24 cellular contexts compared by ENCODE assay signal in the genomic region with DNA sequence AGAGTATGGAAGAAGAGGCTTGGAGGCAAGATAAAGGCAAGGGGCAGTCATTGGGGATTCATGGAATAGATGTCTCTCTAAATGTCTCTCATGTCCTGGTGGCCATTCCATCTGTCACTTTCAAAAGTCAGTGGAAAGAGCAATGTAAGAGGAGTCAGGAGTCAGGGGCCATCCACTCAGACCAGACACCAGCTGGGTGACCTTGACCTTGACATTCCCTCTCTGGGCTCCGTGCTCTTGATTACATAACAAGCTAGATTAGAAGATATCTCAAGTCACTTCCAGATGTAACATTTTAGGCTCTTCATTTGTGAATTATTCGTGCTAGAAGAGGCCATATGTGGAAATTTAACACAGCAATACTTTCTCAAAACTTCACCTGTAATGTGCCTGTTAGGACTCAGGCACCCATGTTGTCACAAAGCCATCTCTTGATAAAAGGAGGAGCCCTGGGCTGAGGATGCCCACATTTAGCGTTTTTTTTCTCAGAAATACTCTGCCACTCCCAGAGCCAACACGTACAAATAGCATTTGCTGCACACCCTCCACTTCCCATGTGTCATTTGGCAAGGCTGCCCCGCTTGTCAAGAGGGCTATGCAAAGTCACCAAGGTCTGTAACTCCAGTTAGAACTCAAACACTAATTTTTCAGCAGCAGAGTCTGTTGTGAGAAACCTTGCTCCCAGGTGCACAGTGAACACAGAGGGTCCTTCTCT.
"Had no signal": no experiment of that assay in that cellular context is flagged by ENCODE, and none has a peak within 500 bp of the region (broad histone marks: within the 10 kb centered on the region; RNA-seq: fewer than 3 reads in every experiment).

No MANE protein-coding gene starts in this region.

- ATAC-seq: activated CD8-positive, alpha-beta T cell treated with anti-CD3 and anti-CD28 coated beads, Interleukin-2, amount 10 ng/mL, durations not matched to agents 7 days and 5 days; body of pancreas; WTC11 had no signal

- H3K27me3 ChIP-seq: ascending aorta, body of pancreas, MG63 had no signal

- H3K36me3 ChIP-seq: ascending aorta, MG63 had no signal

- H3K4me3 ChIP-seq: ascending aorta, body of pancreas, MG63, SK-N-MC had no signal

- H3K36me3 Mint-ChIP-seq: activated naive CD4-positive, alpha-beta T cell treated with anti-CD3 and anti-CD28 coated beads, Interleukin-2, amount 50 U/mL, for 24 hours; WTC11 had no signal

- H3K4me1 ChIP-seq: ascending aorta had no signal

- H3K9me3 ChIP-seq: ascending aorta, body of pancreas, MG63 had no signal

- H3K27ac ChIP-seq: ascending aorta, body of pancreas, SK-N-MC had no signal

- H3K4me3 Mint-ChIP-seq: activated CD8-positive, alpha-beta T cell treated with anti-CD3 and anti-CD28 coated beads, Interleukin-2, amount 10 ng/mL, durations not matched to agents 7 days and 5 days; activated naive CD4-positive, alpha-beta T cell treated with anti-CD3 and anti-CD28 coated beads, Interleukin-2, amount 50 U/mL, for 24 hours; WTC11 had no signal

- H3K27me3 Mint-ChIP-seq: activated naive CD4-positive, alpha-beta T cell treated with anti-CD3 and anti-CD28 coated beads, Interleukin-2, amount 50 U/mL, for 24 hours had no signal

- DNase-seq: activated CD4-positive, alpha-beta T cell treated with anti-CD3 and anti-CD28 coated beads for 48 hours; activated CD4-positive, alpha-beta T cell treated with anti-CD3 and anti-CD28 coated beads, Interleukin-2, amount 50 U/mL, for 4 hours; activated CD4-positive, CD25-positive, alpha-beta regulatory T cell treated with anti-CD3 and anti-CD28 coated beads, Interleukin-2, amount 50 U/mL, for 72 hours; activated CD8-positive, alpha-beta memory T cell treated with anti-CD3 and anti-CD28 coated beads, Interleukin-2, amount 50 U/mL, for 48 hours; activated CD8-positive, alpha-beta T cell treated with anti-CD3 and anti-CD28 coated beads, Interleukin-2, amount 10 ng/mL, durations not matched to agents 7 days and 5 days; activated T-cell treated with anti-CD3 and anti-CD28 coated beads, Interleukin-2, amount 50 U/mL, for 1 hour; amniotic stem cell; body of pancreas; MG63; MV-4-11; NCI-H1105; NCI-H1436; NCI-H1694 treated with DMSO at 0.1 percent for 48 hours; NCI-H2029 treated with DMSO at 0.1 percent for 48 hours; NCI-H345; NCI-H510A; NCI-H526 treated with DMSO at 0.1 percent for 48 hours; NCI-H82; SIG-M5; SW 1271 had no signal

- H3K27ac Mint-ChIP-seq: activated CD8-positive, alpha-beta T cell treated with anti-CD3 and anti-CD28 coated beads, Interleukin-2, amount 10 ng/mL, durations not matched to agents 7 days and 5 days; activated naive CD4-positive, alpha-beta T cell treated with anti-CD3 and anti-CD28 coated beads, Interleukin-2, amount 50 U/mL, for 24 hours; WTC11 had no signal

- H3K9me3 Mint-ChIP-seq: activated naive CD4-positive, alpha-beta T cell treated with anti-CD3 and anti-CD28 coated beads, Interleukin-2, amount 50 U/mL, for 24 hours; WTC11 had no signal
